ENCODE assay signal across 21 cellular contexts in the genomic region with DNA sequence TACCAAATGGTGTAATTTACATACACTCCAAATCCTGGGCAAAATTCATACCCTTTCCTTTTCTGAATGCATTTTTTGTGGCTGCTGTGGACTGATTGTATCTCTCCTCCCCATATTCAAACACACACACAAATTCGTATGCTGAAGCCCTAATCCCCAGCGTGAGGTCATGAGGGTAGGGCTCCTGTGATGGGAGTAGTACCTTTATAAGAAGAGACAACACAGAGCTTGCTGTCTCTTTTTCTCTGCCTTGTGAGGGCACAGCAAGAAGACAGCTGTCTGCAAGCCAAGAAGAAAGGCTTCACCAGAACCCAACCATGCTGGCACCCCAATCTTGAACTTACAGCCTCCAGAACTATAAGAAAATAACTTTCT. TPM values are rescaled to one million over a fixed set of nuclear protein-coding genes. Genes with fewer than 3 reads are reported as not detected.
DNase-seq lines count a peak whose midpoint lies in the region; ATAC-seq and TF ChIP-seq lines count a peak whose summit lies in the region.
"Had no signal": no experiment of that assay in that cellular context is flagged by ENCODE, and none has a peak within 500 bp of the region (broad histone marks: within the 10 kb centered on the region; RNA-seq: fewer than 3 reads in every experiment).

No MANE protein-coding gene starts in this region.

- CTCF ChIA-PET in MCF 10A (lab: Yijun Ruan, JAX) (interaction anchor here (0.6 to 2.0 kb wide), 3 partner anchors 8 to 246 kb away, joined by 3 to 8 read pairs (median 6); no protein-coding TSS in a partner anchor), mammary epithelial cell (lab: Charles Lee; ENCODE audit: low non-redundant PET) (no interaction called here)
- CTCF ChIA-PET in activated CD8-positive, alpha-beta T cell treated with anti-CD3 and anti-CD28 coated beads, Interleukin-2, amount 10 ng/mL, durations not matched to agents 7 days and 5 days (lab: Charles Lee) = no interaction called here

- POLR2A ChIA-PET in MCF 10A (lab: Yijun Ruan, JAX) = interaction anchor here (0.6 to 2.1 kb wide), 3 partner anchors 23 to 124 kb away, joined by 3 to 7 read pairs (median 3); partner anchors contain the start of gene DUSP10
- POLR2A ChIA-PET in activated CD8-positive, alpha-beta T cell treated with anti-CD3 and anti-CD28 coated beads, Interleukin-2, amount 10 ng/mL, durations not matched to agents 7 days and 5 days (lab: Charles Lee) = interaction anchor here (1.5 kb wide), 1 partner anchor 24 kb away, joined by 9 read pairs; the partner anchor contains the start of gene DUSP10

- H3K4me1 ChIP-seq in mammary epithelial cell (ENCODE audit: insufficient read depth, low read length) = peaks cover 34% of the 10 kb centered on the region
- H3K4me1 ChIP-seq in gastroesophageal sphincter = peaks cover 14 to 61% (median 32%) of the 10 kb centered on the region in 3 donors
- peaks cover 23 to 35% of the 10 kb centered on the region in 2 experiments for H3K4me1 ChIP-seq in trophoblast cell (ENCODE audit: control insufficient read depth in 1 of 2, insufficient read depth in 2 of 2, low read length in 2 of 2)
- peaks cover 8 to 27% of the 10 kb centered on the region in 2 donors for H3K4me1 ChIP-seq in adrenal gland (replicated peaks in 1 of 2)
- peaks cover 41% of the 10 kb centered on the region for H3K4me1 ChIP-seq in BE2C

- H3K36me3 Mint-ChIP-seq in MCF 10A (ENCODE audit: insufficient read depth, unreplicated experiment) = peaks cover 9% of the 10 kb centered on the region
- peaks cover 75% of the 10 kb centered on the region for H3K36me3 Mint-ChIP-seq in activated CD8-positive, alpha-beta T cell treated with anti-CD3 and anti-CD28 coated beads, Interleukin-2, amount 10 ng/mL, durations not matched to agents 7 days and 5 days (ENCODE audit: low read depth)

- H3K9me3 ChIP-seq in mammary epithelial cell (replicated peaks; ENCODE audit: insufficient read depth, low read length) = no peaks in the 10 kb centered on the region
- H3K9me3 ChIP-seq in gastroesophageal sphincter = no peaks in the 10 kb centered on the region
- H3K9me3 ChIP-seq in trophoblast cell (ENCODE audit: insufficient read depth, low read depth, low read length) = no peaks in the 10 kb centered on the region
- no peaks in the 10 kb centered on the region for H3K9me3 ChIP-seq in adrenal gland (replicated peaks in 1 of 3)
- no peaks in the 10 kb centered on the region for H3K9me3 ChIP-seq in BE2C
- H3K9me3 ChIP-seq: heart right ventricle, thyroid gland had no signal

- no peak overlapping the region for H3K23ac ChIP-seq in trophoblast cell (ENCODE audit: low read length)

- H3K14ac ChIP-seq in trophoblast cell (ENCODE audit: low read length) = no peak overlapping the region

- H4K8ac ChIP-seq in trophoblast cell (ENCODE audit: low read depth, low read length) = no peak overlapping the region

- H3K4ac ChIP-seq in trophoblast cell (ENCODE audit: low read depth, low read length) = no peak overlapping the region

- no peak for TF ChIP-seq EP300 in gastroesophageal sphincter (IDR thresholded peaks at IDR 0.05)

- intact Hi-C loops in MCF 10A (cut with micrococcal nuclease) = no loop called here
- intact Hi-C loops in mammary epithelial cell (cut with micrococcal nuclease) = no loop called here
- intact Hi-C loops in adrenal gland (cut with DNase I) = no loop called here

- TF ChIP-seq POLR2A in gastroesophageal sphincter (IDR thresholded peaks at IDR 0.05) (no peak), adrenal gland (IDR thresholded peaks at IDR 0.05) (no peak)

- BruUV-seq in MCF 10A (replicated peaks; lab: Mats Ljungman, UMichigan) (no TSS peak), mammary epithelial cell (replicated peaks; lab: Mats Ljungman, UMichigan) (no TSS peak)

- H3K4me1 Mint-ChIP-seq in MCF 10A (ENCODE audit: insufficient read depth, unreplicated experiment) = peaks cover 55% of the 10 kb centered on the region
- H3K4me1 Mint-ChIP-seq in activated CD8-positive, alpha-beta T cell treated with anti-CD3 and anti-CD28 coated beads, Interleukin-2, amount 10 ng/mL, durations not matched to agents 7 days and 5 days (ENCODE audit: low read depth) = peaks cover 79% of the 10 kb centered on the region

- in situ Hi-C loops in mammary epithelial cell (cut with MboI; ENCODE audit: low sequenced_read_pairs in 2 of 2) = no loop called here

- H3K4me2 ChIP-seq in mammary epithelial cell (ENCODE audit: insufficient read depth, low read depth, low read length) (no peak overlapping the region), trophoblast cell (ENCODE audit: low read length) (no peak overlapping the region)

- 100% methylated on average over 2 of the region's 2 CpGs for WGBS in mammary epithelial cell (ENCODE audit: low coverage, missing lambda C conversion rate)
- WGBS in gastroesophageal sphincter (ENCODE audit: low coverage in 1 of 2), 2 donors = 67 to 100% methylated on average over 1 to 2 of the region's 2 CpGs
- no CpG with 5 or more reads among the region's 2 CpGs for WGBS in trophoblast cell (ENCODE audit: extremely low coverage, insufficient coverage, insufficient read length)
- WGBS in adrenal gland, 4 donors = 90 to 96% (median 95%) methylated on average over 2 of the region's 2 CpGs

- no peaks in the 10 kb centered on the region for H3K27me3 ChIP-seq in mammary epithelial cell (ENCODE audit: insufficient read depth, low read length)
- H3K27me3 ChIP-seq in gastroesophageal sphincter = no peaks in the 10 kb centered on the region
- H3K27me3 ChIP-seq in trophoblast cell (ENCODE audit: insufficient read depth, low read length) = no peaks in the 10 kb centered on the region
- no peaks in the 10 kb centered on the region for H3K27me3 ChIP-seq in adrenal gland
- H3K27me3 ChIP-seq in BE2C = no peaks in the 10 kb centered on the region
- H3K27me3 ChIP-seq: heart right ventricle, thyroid gland had no signal

- H2BK120ac ChIP-seq in trophoblast cell (ENCODE audit: insufficient read depth, low read length, poor library complexity) = no peak overlapping the region

- no peak overlapping the region for H3K9ac ChIP-seq in mammary epithelial cell (ENCODE audit: insufficient read depth, low read length)
- H3K9ac ChIP-seq in trophoblast cell (ENCODE audit: low read length) = no peak overlapping the region

- H4K20me1 ChIP-seq in mammary epithelial cell (ENCODE audit: insufficient read depth, low read length) = no peaks in the 10 kb centered on the region

- H2BK12ac ChIP-seq in trophoblast cell (ENCODE audit: low read length) = peak overlapping the region; percentile 50

- peak overlapping the region; percentile 75 for H3K27ac Mint-ChIP-seq in MCF 10A (ENCODE audit: low read depth, unreplicated experiment)
- H3K27ac Mint-ChIP-seq in activated CD8-positive, alpha-beta T cell treated with anti-CD3 and anti-CD28 coated beads, Interleukin-2, amount 10 ng/mL, durations not matched to agents 7 days and 5 days = no peak overlapping the region
- H3K27ac Mint-ChIP-seq: activated B cell treated with CpG ODN at 0.5 μM for 24 hours; activated T-helper 17 cell treated with anti-CD3 and anti-CD28 coated beads, Interleukin-2, amount 50 U/mL, for 72 hours had no signal

- no peaks in the 10 kb centered on the region for H3K9me3 Mint-ChIP-seq in MCF 10A (ENCODE audit: unreplicated experiment)
- no peaks in the 10 kb centered on the region for H3K9me3 Mint-ChIP-seq in activated CD8-positive, alpha-beta T cell treated with anti-CD3 and anti-CD28 coated beads, Interleukin-2, amount 10 ng/mL, durations not matched to agents 7 days and 5 days (ENCODE audit: insufficient read depth)
- H3K9me3 Mint-ChIP-seq: activated B cell treated with CpG ODN at 0.5 μM for 24 hours; activated T-helper 17 cell treated with anti-CD3 and anti-CD28 coated beads, Interleukin-2, amount 50 U/mL, for 72 hours; CD14-positive monocyte had no signal

- H2BK5ac ChIP-seq in trophoblast cell (ENCODE audit: low read depth, low read length, poor library complexity) = peak overlapping the region; percentile 33

- H3K18ac ChIP-seq in trophoblast cell (ENCODE audit: low read length) = no peak overlapping the region

- peaks cover 18% of the 10 kb centered on the region for H3K79me1 ChIP-seq in trophoblast cell (ENCODE audit: low read length)

- dilution Hi-C loops in mammary epithelial cell (cut with HindIII; ENCODE audit: low sequenced_read_pairs) = no loop called here

- no peak overlapping the region for H3K4me3 Mint-ChIP-seq in MCF 10A (ENCODE audit: unreplicated experiment)
- no peak overlapping the region for H3K4me3 Mint-ChIP-seq in activated CD8-positive, alpha-beta T cell treated with anti-CD3 and anti-CD28 coated beads, Interleukin-2, amount 10 ng/mL, durations not matched to agents 7 days and 5 days
- H3K4me3 Mint-ChIP-seq: activated B cell treated with CpG ODN at 0.5 μM for 24 hours; activated T-helper 17 cell treated with anti-CD3 and anti-CD28 coated beads, Interleukin-2, amount 50 U/mL, for 72 hours had no signal

- H2AK5ac ChIP-seq in trophoblast cell (ENCODE audit: low read length) = no peak overlapping the region

- no peak overlapping the region for H2AFZ ChIP-seq in mammary epithelial cell (ENCODE audit: low read depth, low read length)
- no peak overlapping the region for H2AFZ ChIP-seq in trophoblast cell (ENCODE audit: insufficient read depth, low read length, poor library complexity)

- H4K12ac ChIP-seq in trophoblast cell (ENCODE audit: low read depth, low read length) = no peak overlapping the region

- ATAC-seq in gastroesophageal sphincter = no peak
- ATAC-seq in GM19328 (IDR thresholded peaks at IDR 0.05; ENCODE audit: unreplicated experiment) = no peak
- ATAC-seq in activated CD8-positive, alpha-beta T cell treated with anti-CD3 and anti-CD28 coated beads, Interleukin-2, amount 10 ng/mL, durations not matched to agents 7 days and 5 days = no peak
- ATAC-seq: activated T-helper 17 cell treated with anti-CD3 and anti-CD28 coated beads, Interleukin-2, amount 50 U/mL, for 72 hours; heart right ventricle had no signal

- H3K4me3 ChIP-seq in mammary epithelial cell (replicated peaks in 1 of 3; ENCODE audit: insufficient read depth in 1 of 3, low read depth in 2 of 3, low read length in 3 of 3) (no peak overlapping the region), gastroesophageal sphincter (no peak overlapping the region), trophoblast cell (ENCODE audit: low read depth, low read length) (no peak overlapping the region), adrenal gland (no peak overlapping the region), BE2C (ENCODE audit: low read depth, low read length) (no peak overlapping the region)
- H3K4me3 ChIP-seq: heart right ventricle, thyroid gland had no signal

- DNase-seq in MCF 10A (ENCODE audit: unreplicated experiment) (no peak), mammary epithelial cell (no peak), trophoblast cell (no peak), adrenal gland (no peak), BE2C (no peak)
- no peak for DNase-seq in activated CD8-positive, alpha-beta T cell treated with anti-CD3 and anti-CD28 coated beads, Interleukin-2, amount 10 ng/mL, durations not matched to agents 7 days and 5 days
- DNase-seq: activated B cell treated with CpG ODN at 0.5 μM for 24 hours; activated CD8-positive, alpha-beta memory T cell treated with anti-CD3 and anti-CD28 coated beads for 24 hours; central memory CD4-positive, alpha-beta T cell; DMS79; effector memory CD4-positive, alpha-beta T cell; heart right ventricle; NCI-H187 treated with DMSO at 0.1 percent for 48 hours; NCI-H524 treated with DMSO at 0.1 percent for 48 hours; SIG-M5; T-helper 2 cell; thyroid gland had no signal

- H3K27me3 Mint-ChIP-seq in MCF 10A (ENCODE audit: insufficient read depth, unreplicated experiment) = no peaks in the 10 kb centered on the region
- no peaks in the 10 kb centered on the region for H3K27me3 Mint-ChIP-seq in activated CD8-positive, alpha-beta T cell treated with anti-CD3 and anti-CD28 coated beads, Interleukin-2, amount 10 ng/mL, durations not matched to agents 7 days and 5 days (ENCODE audit: low read depth)
- H3K27me3 Mint-ChIP-seq: activated B cell treated with CpG ODN at 0.5 μM for 24 hours; activated T-helper 17 cell treated with anti-CD3 and anti-CD28 coated beads, Interleukin-2, amount 50 U/mL, for 72 hours had no signal

- H3K27ac ChIP-seq in mammary epithelial cell (ENCODE audit: insufficient read depth, low read depth, low read length) (no peak overlapping the region), gastroesophageal sphincter (peak overlapping the region in 3 of 4 donors; percentile 66 to 82 (median 79)), trophoblast cell (ENCODE audit: low read depth, low read length) (no peak overlapping the region), adrenal gland (no peak overlapping the region)
- H3K27ac ChIP-seq: heart right ventricle, thyroid gland had no signal

- H3K79me2 ChIP-seq in mammary epithelial cell (ENCODE audit: insufficient read depth, low read length) (peaks cover 99% of the 10 kb centered on the region), trophoblast cell (ENCODE audit: control insufficient read depth, insufficient read depth, low read length, poor library complexity) (no peaks in the 10 kb centered on the region)

- TF ChIP-seq CTCF in MCF 10A (IDR thresholded peaks at IDR 0.05; ENCODE audit: unreplicated experiment) (no peak), mammary epithelial cell (conservative IDR thresholded peaks at IDR 0.05 in 1 of 2, IDR thresholded peaks at IDR 0.05 in 1 of 2; ENCODE audit: extremely low read depth in 1 of 2, insufficient read depth in 1 of 2, low read depth in 1 of 2, low read length in 2 of 2) (no peak), gastroesophageal sphincter (IDR thresholded peaks at IDR 0.05) (no peak), adrenal gland (IDR thresholded peaks at IDR 0.05) (no peak), BE2C (IDR thresholded peaks at IDR 0.05; ENCODE audit: low read depth, low read length) (no peak)

- H3K36me3 ChIP-seq in mammary epithelial cell (ENCODE audit: insufficient read depth, low read length) = peaks cover 17% of the 10 kb centered on the region
- no peaks in the 10 kb centered on the region for H3K36me3 ChIP-seq in gastroesophageal sphincter
- peaks cover 0 to 2% of the 10 kb centered on the region in 2 experiments for H3K36me3 ChIP-seq in trophoblast cell (ENCODE audit: control insufficient read depth in 1 of 2, insufficient read depth in 2 of 2, low read length in 2 of 2)
- H3K36me3 ChIP-seq in adrenal gland (replicated peaks in 1 of 2) = no peaks in the 10 kb centered on the region
- peaks cover 5% of the 10 kb centered on the region for H3K36me3 ChIP-seq in BE2C
- H3K36me3 ChIP-seq: heart right ventricle, thyroid gland had no signal

- no peak overlapping the region for H4K91ac ChIP-seq in trophoblast cell (ENCODE audit: low read depth, low read length)

RNA-seq across cellular contexts. Expression of gene DUSP10, which starts 24.4 kb away (rescaled TPM):
- 15.9 and 22.0 TPM in 2 replicates for total RNA-seq in MCF 10A (2022)
- total RNA-seq in mammary epithelial cell = 100 to 1,000 TPM in 1 of 2 donors, 10 to 100 TPM in 1; 35.4 to 118 TPM
- 64.8 TPM for polyA plus RNA-seq in mammary epithelial cell
- polyA minus RNA-seq in mammary epithelial cell = 62.0 TPM
- 10 to 100 TPM in 1 of 4 donors, 1 to 10 TPM in 3; 3.5 to 12.0 (median 5.3) TPM for total RNA-seq in gastroesophageal sphincter
- 6.5 and 6.6 TPM in 2 replicates for polyA plus RNA-seq in trophoblast cell (2013)
- total RNA-seq in adrenal gland = 10 to 100 TPM in 2 of 8 donors, 1 to 10 TPM in 6; 3.7 to 22.1 (median 7.5) TPM
- polyA plus RNA-seq in adrenal gland = 1 to 10 TPM; 2.6 to 8.1 (median 5.1) TPM
- total RNA-seq in activated CD8-positive, alpha-beta T cell treated with anti-CD3 and anti-CD28 coated beads, Interleukin-2, amount 10 ng/mL, durations not matched to agents 7 days and 5 days = 10 to 100 TPM; 12.1 to 13.0 TPM
- polyA plus RNA-seq in BE2C (2012; ENCODE audit: insufficient read depth, insufficient read length, low read depth) = 17.0 TPM

Comparison
In these comparisons a context has a peak if more than half of its experiments do, and no peak if none do; other contexts are left out.
1. H3K27ac ChIP-seq: peak in gastroesophageal sphincter (3 of 4); none in mammary epithelial cell (single experiment), trophoblast cell (single experiment) and adrenal gland (0 of 5).